Comparison of ENCODE assay signal across 8 cellular contexts in the genomic region with DNA sequence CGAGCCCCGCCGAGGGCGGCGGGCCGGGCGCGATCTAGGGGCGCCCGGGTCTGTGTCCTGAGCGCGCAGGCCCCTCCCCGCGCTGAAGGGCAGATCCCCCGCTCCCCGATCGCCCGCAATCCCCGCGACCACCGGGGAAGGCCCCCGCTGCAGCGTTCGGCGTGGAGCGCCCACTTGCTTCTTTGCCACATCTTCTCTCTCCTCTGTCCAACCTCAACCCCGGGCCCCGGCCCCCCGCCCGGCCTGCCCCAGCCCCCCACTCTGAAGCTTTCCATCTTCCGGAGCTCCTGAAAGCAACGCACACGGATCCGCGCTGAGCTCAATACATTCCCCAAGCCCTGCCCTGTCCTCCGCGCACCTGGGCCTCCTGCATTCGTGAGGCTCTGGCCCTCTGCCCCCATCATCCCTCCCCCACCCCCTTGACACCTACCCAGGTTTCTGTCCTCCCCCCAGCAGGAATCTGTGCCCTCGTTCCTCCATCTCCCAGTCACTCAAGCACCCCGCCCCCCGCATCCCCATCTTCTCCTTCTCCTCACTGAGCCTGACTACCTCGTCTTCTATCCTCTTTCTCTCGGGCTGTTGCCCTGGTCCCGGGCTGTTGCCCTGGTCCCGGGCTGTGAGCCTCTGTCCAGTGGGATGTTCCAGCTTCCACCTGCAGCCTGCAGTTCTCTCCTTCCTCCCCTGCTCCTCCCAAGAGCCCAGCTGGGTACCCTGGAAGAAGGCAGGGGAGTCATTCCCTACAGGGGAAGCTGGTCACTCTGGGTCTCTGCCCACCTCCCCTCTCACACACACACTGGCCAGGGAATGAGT. TPM values are rescaled to one million over a fixed set of nuclear protein-coding genes. Genes with fewer than 3 reads are reported as not detected.
DNase-seq lines count a peak whose midpoint lies in the region; ATAC-seq, FAIRE-seq and TF ChIP-seq lines count a peak whose summit lies in the region.

No MANE protein-coding gene starts in this region.

- H3K4me1 ChIP-seq in cardiac muscle cell (ENCODE audit: low read depth) (peaks cover 21% of the 10 kb centered on the region), K562 (replicated peaks in 1 of 2; ENCODE audit: control insufficient read depth in 2 of 2, insufficient read depth in 2 of 2, low read length in 2 of 2) (peaks cover 7 to 43% of the 10 kb centered on the region in 2 experiments; a peak in 4 of 5 replicates), mesenchymal stem cell (ENCODE audit: control insufficient read depth, insufficient read depth, low read depth, low read length) (peaks cover 50% of the 10 kb centered on the region), uterus (peaks cover 3 to 7% of the 10 kb centered on the region in 2 donors)

- intact Hi-C loops in Right ventricle myocardium inferior (cut with DNase I): no loop called here
- intact Hi-C loops in K562 (cut with micrococcal nuclease): no loop called here
- intact Hi-C loops in uterus (cut with DNase I; ENCODE audit: low total_unique reads): no loop called here

- no peak overlapping the region for H3K4me2 ChIP-seq in K562 (ENCODE audit: insufficient read depth, low read length)
- peak overlapping the region; percentile 74 for H3K4me2 ChIP-seq in mesenchymal stem cell (ENCODE audit: low read length, poor library complexity, severe bottlenecking)

- no peak for FAIRE-seq in K562 (lab: Jason Lieb, UNC)

- H4K91ac ChIP-seq in mesenchymal stem cell (ENCODE audit: low read length): no peak overlapping the region

- TF ChIP-seq RAD21 in K562 (CRISPR knock-in tag; conservative IDR thresholded peaks at IDR 0.05 in 1 of 2, IDR thresholded peaks at IDR 0.05 in 1 of 2): no peak

- H3K79me1 ChIP-seq in mesenchymal stem cell (replicated peaks; ENCODE audit: low read length, poor library complexity, severe bottlenecking): peaks cover 24% of the 10 kb centered on the region

- peak overlapping the region in 1 of 2 experiments; percentile 32 for H2BK12ac ChIP-seq in mesenchymal stem cell (ENCODE audit: low read length in 2 of 2)

- peak overlapping the region; percentile 29 for H2AK5ac ChIP-seq in mesenchymal stem cell (ENCODE audit: low read length, severe bottlenecking)

- H3K9ac ChIP-seq in K562 (ENCODE audit: insufficient read depth in 1 of 2, low read depth in 2 of 2, low read length in 2 of 2) (peak overlapping the region in 1 of 2 experiments; percentile 87; a peak in 2 of 4 replicates), mesenchymal stem cell (ENCODE audit: low read length) (peak overlapping the region; percentile 69)

- in situ Hi-C loops in K562 (cut with MboI): no loop called here

- no TSS peak for BruUV-seq in K562 (replicated peaks; lab: Mats Ljungman, UMichigan)

- H3K36me3 ChIP-seq in cardiac muscle cell (no peaks in the 10 kb centered on the region), K562 (ENCODE audit: control insufficient read depth, insufficient read depth, low read length) (no peaks in the 10 kb centered on the region), mesenchymal stem cell (ENCODE audit: control insufficient read depth in 1 of 2, insufficient read depth in 2 of 2, low read depth in 1 of 2, low read length in 2 of 2) (peaks cover 28 to 35% of the 10 kb centered on the region in 2 experiments), uterus (no peaks in the 10 kb centered on the region)

- H3K79me2 ChIP-seq in K562 (ENCODE audit: control insufficient read depth, insufficient read depth, low read length): no peaks in the 10 kb centered on the region

- peak overlapping the region; percentile 85 for H3K4me3 ChIP-seq in cardiac muscle cell
- peak overlapping the region; percentile 41 for H3K4me3 ChIP-seq in K562
- peak overlapping the region; percentile 72 to 77 for H3K4me3 ChIP-seq in mesenchymal stem cell (ENCODE audit: insufficient read depth in 1 of 2, low read depth in 1 of 2, low read length in 2 of 2)
- H3K4me3 ChIP-seq in uterus: peak overlapping the region; percentile 64 to 81

- POLR2A ChIA-PET in K562 (lab: Yijun Ruan, JAX): interaction anchor here (0.6 kb wide), 1 partner anchor 78 kb away, joined by 3 read pairs; no protein-coding TSS in a partner anchor

- no peak overlapping the region for H3K14ac ChIP-seq in mesenchymal stem cell (ENCODE audit: low read length in 2 of 2)

- TF ChIP-seq CTCF in cardiac muscle cell (IDR thresholded peaks at IDR 0.05; ENCODE audit: low read depth, low read length) (no peak), K562 (IDR thresholded peaks at IDR 0.05 in 2 of 3, conservative IDR thresholded peaks at IDR 0.05 in 1 of 3; ENCODE audit: insufficient read depth in 2 of 3, low read depth in 1 of 3, low read length in 3 of 3) (no peak), uterus (IDR thresholded peaks at IDR 0.05) (no peak)

- H3K18ac ChIP-seq in mesenchymal stem cell (ENCODE audit: low read depth in 1 of 2, low read length in 2 of 2): peak overlapping the region in 1 of 2 experiments; percentile 89

- TF ChIP-seq POLR2A in K562 (conservative IDR thresholded peaks at IDR 0.05): no peak
- no peak for TF ChIP-seq POLR2A in uterus (IDR thresholded peaks at IDR 0.05)

- CTCF ChIA-PET in K562 (lab: Yijun Ruan, JAX; ENCODE audit: low intra/inter-chr PET ratio): no interaction called here

- TF ChIP-seq EP300 in K562 (IDR thresholded peaks at IDR 0.05; ENCODE audit: low read length): no peak

- H2BK15ac ChIP-seq in mesenchymal stem cell (ENCODE audit: low read depth, poor library complexity, severe bottlenecking): peak overlapping the region; percentile 89

- H3K9me1 ChIP-seq in K562 (ENCODE audit: control insufficient read depth, insufficient read depth, low read length): no peaks in the 10 kb centered on the region

- H3K4ac ChIP-seq in mesenchymal stem cell (ENCODE audit: low read depth in 1 of 2, low read length in 2 of 2): peak overlapping the region; percentile 52 to 81

- H2AFZ ChIP-seq in K562 (ENCODE audit: low read depth, low read length): no peak overlapping the region; the same call in 1 of the 2 replicates
- H2AFZ ChIP-seq in mesenchymal stem cell (ENCODE audit: low read depth, low read length): no peak overlapping the region

- H2BK120ac ChIP-seq in mesenchymal stem cell (ENCODE audit: low read depth, low read length): peak overlapping the region; percentile 82

- H3K27me3 ChIP-seq in cardiac muscle cell (no peaks in the 10 kb centered on the region), K562 (ENCODE audit: control insufficient read depth in 2 of 2, insufficient read depth in 2 of 2, low read length in 2 of 2) (no peaks in the 10 kb centered on the region), mesenchymal stem cell (ENCODE audit: control insufficient read depth in 1 of 2, insufficient read depth in 1 of 2, low read length in 2 of 2) (no peaks in the 10 kb centered on the region), uterus (no peaks in the 10 kb centered on the region)

- H3K23ac ChIP-seq in mesenchymal stem cell (ENCODE audit: low read length in 2 of 2): no peak overlapping the region

- WGBS in K562 (ENCODE audit: insufficient coverage, low coverage, missing lambda C conversion rate): 28% methylated on average over 3 of the region's 45 CpGs
- WGBS in mesenchymal stem cell: 10% methylated on average over 42 of the region's 45 CpGs

- no peak for ATAC-seq in Right ventricle myocardium inferior
- peak; percentile 9; the same call in 1 of the 3 replicates for ATAC-seq in K562

- H2BK5ac ChIP-seq in mesenchymal stem cell (ENCODE audit: low read depth, low read length, poor library complexity, severe bottlenecking): peak overlapping the region; percentile 60

- no peaks in the 10 kb centered on the region for H4K20me1 ChIP-seq in K562 (replicated peaks; ENCODE audit: control insufficient read depth, insufficient read depth, low read length)

- DNase-seq in cardiac muscle cell (ENCODE audit: low read depth in 1 of 2, low spot score in 1 of 2) (no peak), Right ventricle myocardium inferior (ENCODE audit: missing footprints) (no peak), K562 (ENCODE audit: extremely low read depth in 1 of 4, low spot score in 3 of 4) (no peak), mesenchymal stem cell (no peak), uterus (no peak), NCI-H2171 (lab: John Stamatoyannopoulos, UW) (no peak), NCI-H526 treated with DMSO at 0.1 percent for 48 hours (lab: John Stamatoyannopoulos, UW) (no peak), superior temporal gyrus (ENCODE audit: extremely low spot score) (no peak)

- no peak overlapping the region for H3K27ac ChIP-seq in cardiac muscle cell
- no peak overlapping the region for H3K27ac ChIP-seq in K562 (ENCODE audit: extremely low read depth, low read depth, low read length)
- H3K27ac ChIP-seq in mesenchymal stem cell (ENCODE audit: low read length, poor library complexity, severe bottlenecking): no peak overlapping the region
- H3K27ac ChIP-seq in uterus: peak overlapping the region; percentile 97 to 98

- H4K8ac ChIP-seq in mesenchymal stem cell (ENCODE audit: low read length): peak overlapping the region; percentile 53

- H3K9me3 ChIP-seq in cardiac muscle cell (ENCODE audit: low read depth): no peaks in the 10 kb centered on the region
- H3K9me3 ChIP-seq in K562 (replicated peaks; ENCODE audit: control insufficient read depth, insufficient read depth, low read depth, low read length): no peaks in the 10 kb centered on the region
- no peaks in the 10 kb centered on the region for H3K9me3 ChIP-seq in mesenchymal stem cell (ENCODE audit: control insufficient read depth, low read length)
- no peaks in the 10 kb centered on the region for H3K9me3 ChIP-seq in uterus

RNA-seq across cellular contexts. Expression of gene SPEG, which starts 7.8 kb away (rescaled TPM):
- total RNA-seq in cardiac muscle cell (275 and 292 TPM in 2 replicates), Right ventricle myocardium inferior (119 TPM), K562 (2014; rRNA removed) (3.9 and 6.0 TPM in 2 replicates), K562 (2014; rRNA removed; fragmentation: Illumina TruSeq; extraction: Trizol) (1.3 and 1.5 TPM in 2 replicates), K562 (2015; rRNA removed; fragmentation: Illumina TruSeq; extraction: Trizol) (3.0 and 3.7 TPM in 2 replicates), K562 (2021) (6.0 and 8.7 TPM in 2 replicates), uterus (100 to 1,000 TPM in 1 of 4 donors, 10 to 100 TPM in 3; 22.9 to 318 (median 36.1) TPM)
- polyA plus RNA-seq in cardiac muscle cell (185 and 188 TPM in 2 replicates), K562 (2011; rRNA removed) (6.3 and 6.5 TPM in 2 replicates), K562 (2014; fragmentation: Illumina TruSeq; extraction: Trizol) (2.4 and 5.5 TPM in 2 replicates), K562 (2014; fragmentation: Nextera tagmentation; extraction: Ambion mirVana) (1 to 10 TPM in 1 of 2 experiments, under 1 TPM in 1; 0.49 to 1.3 TPM), K562 (2014; rRNA removed) (6.5 and 7.9 TPM in 2 replicates)
- 12.1 and 39.1 TPM in 2 replicates for total RNA-seq in K562 (2011; cell fraction: chromatin; rRNA removed; ENCODE audit: low replicate concordance)
- total RNA-seq in K562 (2011; cell fraction: nucleolus; rRNA removed): 23.0 and 26.8 TPM in 2 replicates
- total RNA-seq in K562 (2011; cell fraction: nucleoplasm; rRNA removed): 15.2 and 19.2 TPM in 2 replicates
- 4.6 and 12.1 TPM in 2 replicates for polyA plus RNA-seq in K562 (2011; cell fraction: cytosol; rRNA removed)
- 24.5 and 70.3 TPM in 2 replicates for polyA plus RNA-seq in K562 (2011; cell fraction: nucleus; rRNA removed)
- polyA plus RNA-seq in K562 (2012): 9.4 and 12.8 TPM in 2 replicates
- polyA minus RNA-seq in K562 (2011; rRNA and poly(A)+ RNA removed): 1.5 and 2.0 TPM in 2 replicates
- 3.1 and 4.2 TPM in 2 replicates for polyA minus RNA-seq in K562 (2011; cell fraction: cytosol; rRNA and poly(A)+ RNA removed)
- polyA minus RNA-seq in K562 (2011; cell fraction: nucleus; rRNA and poly(A)+ RNA removed): 11.8 and 14.0 TPM in 2 replicates
- 19.3 TPM for polyA plus RNA-seq in mesenchymal stem cell (2013, experiment 1 of 2)
- 19.1 TPM for polyA plus RNA-seq in mesenchymal stem cell (2013, experiment 2 of 2)

RNA-seq across cellular contexts. Expression of gene DES, which starts 24.2 kb away (rescaled TPM):
- total RNA-seq in cardiac muscle cell: 37.2 and 47.0 TPM in 2 replicates
- 17.5 and 20.4 TPM in 2 replicates for polyA plus RNA-seq in cardiac muscle cell
- 13,356 TPM for total RNA-seq in Right ventricle myocardium inferior
- 4.9 and 11.0 TPM in 2 replicates for total RNA-seq in K562 (2011; cell fraction: chromatin; rRNA removed; ENCODE audit: low replicate concordance)
- total RNA-seq in K562 (2011; cell fraction: nucleolus; rRNA removed): 5.9 and 8.8 TPM in 2 replicates
- total RNA-seq in K562 (2011; cell fraction: nucleoplasm; rRNA removed): 5.4 and 9.5 TPM in 2 replicates
- 25.8 and 27.8 TPM in 2 replicates for total RNA-seq in K562 (2014; rRNA removed)
- 12.0 and 18.2 TPM in 2 replicates for total RNA-seq in K562 (2014; rRNA removed; fragmentation: Illumina TruSeq; extraction: Trizol)
- 28.3 and 29.1 TPM in 2 replicates for total RNA-seq in K562 (2015; rRNA removed; fragmentation: Illumina TruSeq; extraction: Trizol)
- total RNA-seq in K562 (2021): 17.4 and 21.9 TPM in 2 replicates
- 17.0 and 58.9 TPM in 2 replicates for polyA plus RNA-seq in K562 (2011; rRNA removed)
- polyA plus RNA-seq in K562 (2011; cell fraction: cytosol; rRNA removed): 13.4 and 60.3 TPM in 2 replicates
- 5.3 and 28.7 TPM in 2 replicates for polyA plus RNA-seq in K562 (2011; cell fraction: nucleus; rRNA removed)
- 21.4 and 54.5 TPM in 2 replicates for polyA plus RNA-seq in K562 (2012)
- 32.7 and 35.3 TPM in 2 replicates for polyA plus RNA-seq in K562 (2014; fragmentation: Illumina TruSeq; extraction: Trizol)
- 1 to 10 TPM; 2.5 to 4.0 TPM for polyA plus RNA-seq in K562 (2014; fragmentation: Nextera tagmentation; extraction: Ambion mirVana)
- polyA plus RNA-seq in K562 (2014; rRNA removed): 21.2 and 25.1 TPM in 2 replicates
- 8.9 and 64.7 TPM in 2 replicates for polyA minus RNA-seq in K562 (2011; rRNA and poly(A)+ RNA removed)
- polyA minus RNA-seq in K562 (2011; cell fraction: cytosol; rRNA and poly(A)+ RNA removed): 5.5 and 26.3 TPM in 2 replicates
- 3.0 and 5.9 TPM in 2 replicates for polyA minus RNA-seq in K562 (2011; cell fraction: nucleus; rRNA and poly(A)+ RNA removed)
- polyA plus RNA-seq in mesenchymal stem cell (2013, experiment 1 of 2): 1.2 TPM
- polyA plus RNA-seq in mesenchymal stem cell (2013, experiment 2 of 2): 1.8 TPM
- 1,000 to 10,000 TPM in 2 of 4 donors, 100 to 1,000 TPM in 2; 578 to 3,551 (median 1,628) TPM for total RNA-seq in uterus

RNA-seq across cellular contexts. Expression of gene DNPEP, which starts 54.7 kb away (rescaled TPM):
- total RNA-seq in cardiac muscle cell: 67.2 and 70.4 TPM in 2 replicates
- polyA plus RNA-seq in cardiac muscle cell: 104 and 117 TPM in 2 replicates
- 66.6 TPM for total RNA-seq in Right ventricle myocardium inferior
- 68.2 and 175 TPM in 2 replicates for total RNA-seq in K562 (2011; cell fraction: chromatin; rRNA removed; ENCODE audit: low replicate concordance)
- total RNA-seq in K562 (2011; cell fraction: nucleolus; rRNA removed): 98.4 and 99.9 TPM in 2 replicates
- total RNA-seq in K562 (2011; cell fraction: nucleoplasm; rRNA removed): 71.9 and 73.9 TPM in 2 replicates
- 37.5 and 62.2 TPM in 2 replicates for total RNA-seq in K562 (2014; rRNA removed)
- 28.3 and 38.1 TPM in 2 replicates for total RNA-seq in K562 (2014; rRNA removed; fragmentation: Illumina TruSeq; extraction: Trizol)
- 44.0 and 45.5 TPM in 2 replicates for total RNA-seq in K562 (2015; rRNA removed; fragmentation: Illumina TruSeq; extraction: Trizol)
- total RNA-seq in K562 (2021): 71.4 and 74.8 TPM in 2 replicates
- polyA plus RNA-seq in K562 (2011; rRNA removed): 52.5 and 66.6 TPM in 2 replicates
- polyA plus RNA-seq in K562 (2011; cell fraction: cytosol; rRNA removed): 71.9 and 131 TPM in 2 replicates
- polyA plus RNA-seq in K562 (2011; cell fraction: nucleus; rRNA removed): 108 and 164 TPM in 2 replicates
- 78.1 and 85.3 TPM in 2 replicates for polyA plus RNA-seq in K562 (2012)
- 45.2 and 68.1 TPM in 2 replicates for polyA plus RNA-seq in K562 (2014; fragmentation: Illumina TruSeq; extraction: Trizol)
- 10 to 100 TPM; 34.6 to 53.2 TPM for polyA plus RNA-seq in K562 (2014; fragmentation: Nextera tagmentation; extraction: Ambion mirVana)
- polyA plus RNA-seq in K562 (2014; rRNA removed): 61.3 and 70.4 TPM in 2 replicates
- 24.7 and 36.5 TPM in 2 replicates for polyA minus RNA-seq in K562 (2011; rRNA and poly(A)+ RNA removed)
- polyA minus RNA-seq in K562 (2011; cell fraction: cytosol; rRNA and poly(A)+ RNA removed): 31.6 and 35.3 TPM in 2 replicates
- polyA minus RNA-seq in K562 (2011; cell fraction: nucleus; rRNA and poly(A)+ RNA removed): 27.1 and 36.2 TPM in 2 replicates
- polyA plus RNA-seq in mesenchymal stem cell (2013, experiment 1 of 2): 67.3 TPM
- 68.7 TPM for polyA plus RNA-seq in mesenchymal stem cell (2013, experiment 2 of 2)
- 10 to 100 TPM; 35.9 to 93.7 (median 47.5) TPM for total RNA-seq in uterus

RNA-seq across cellular contexts. Expression of gene GMPPA, which starts 56.3 kb away (rescaled TPM):
- 35.0 and 45.5 TPM in 2 replicates for total RNA-seq in cardiac muscle cell
- 52.7 and 67.5 TPM in 2 replicates for polyA plus RNA-seq in cardiac muscle cell
- total RNA-seq in Right ventricle myocardium inferior: 22.9 TPM
- 76.3 and 182 TPM in 2 replicates for total RNA-seq in K562 (2011; cell fraction: chromatin; rRNA removed; ENCODE audit: low replicate concordance)
- total RNA-seq in K562 (2011; cell fraction: nucleolus; rRNA removed): 113 and 116 TPM in 2 replicates
- 78.7 and 92.4 TPM in 2 replicates for total RNA-seq in K562 (2011; cell fraction: nucleoplasm; rRNA removed)
- 66.7 and 93.8 TPM in 2 replicates for total RNA-seq in K562 (2014; rRNA removed)
- 38.5 and 47.9 TPM in 2 replicates for total RNA-seq in K562 (2014; rRNA removed; fragmentation: Illumina TruSeq; extraction: Trizol)
- total RNA-seq in K562 (2015; rRNA removed; fragmentation: Illumina TruSeq; extraction: Trizol): 59.6 and 65.4 TPM in 2 replicates
- 69.7 and 71.3 TPM in 2 replicates for total RNA-seq in K562 (2021)
- 101 and 108 TPM in 2 replicates for polyA plus RNA-seq in K562 (2011; rRNA removed)
- 152 and 203 TPM in 2 replicates for polyA plus RNA-seq in K562 (2011; cell fraction: cytosol; rRNA removed)
- 219 and 235 TPM in 2 replicates for polyA plus RNA-seq in K562 (2011; cell fraction: nucleus; rRNA removed)
- polyA plus RNA-seq in K562 (2012): 99.0 and 134 TPM in 2 replicates
- 82.1 and 90.5 TPM in 2 replicates for polyA plus RNA-seq in K562 (2014; fragmentation: Illumina TruSeq; extraction: Trizol)
- polyA plus RNA-seq in K562 (2014; fragmentation: Nextera tagmentation; extraction: Ambion mirVana): 10 to 100 TPM in 1 of 2 experiments, 1 to 10 TPM in 1; 7.0 to 24.7 TPM
- 71.2 and 75.4 TPM in 2 replicates for polyA plus RNA-seq in K562 (2014; rRNA removed)
- polyA minus RNA-seq in K562 (2011; rRNA and poly(A)+ RNA removed): 73.2 and 103 TPM in 2 replicates
- 47.8 and 64.1 TPM in 2 replicates for polyA minus RNA-seq in K562 (2011; cell fraction: cytosol; rRNA and poly(A)+ RNA removed)
- 38.2 and 59.0 TPM in 2 replicates for polyA minus RNA-seq in K562 (2011; cell fraction: nucleus; rRNA and poly(A)+ RNA removed)
- 41.8 TPM for polyA plus RNA-seq in mesenchymal stem cell (2013, experiment 1 of 2)
- polyA plus RNA-seq in mesenchymal stem cell (2013, experiment 2 of 2): 41.6 TPM
- 10 to 100 TPM; 14.1 to 39.5 (median 27.6) TPM for total RNA-seq in uterus

Comparison
In these comparisons a context has a peak if more than half of its experiments do, and no peak if none do; other contexts are left out.
1. RNA of gene DES, which starts 24.2 kb away (total RNA-seq): 13,356 TPM in Right ventricle myocardium inferior (single experiment) and 578 to 3,551 TPM in uterus; 37.2 to 47.0 TPM in cardiac muscle cell and 4.9 to 29.1 TPM in K562; every median in the first group is over 10 times any median in the second.
2. H3K27ac ChIP-seq: peak in uterus (2 of 2); none in cardiac muscle cell (single experiment), K562 (single experiment) and mesenchymal stem cell (single experiment).
3. Peak in every context shown above with its lines, with median percentiles within 50 percentile points of each other: H3K4me3 ChIP-seq.